ENCODE assay signal across 8 cellular contexts in the genomic region with DNA sequence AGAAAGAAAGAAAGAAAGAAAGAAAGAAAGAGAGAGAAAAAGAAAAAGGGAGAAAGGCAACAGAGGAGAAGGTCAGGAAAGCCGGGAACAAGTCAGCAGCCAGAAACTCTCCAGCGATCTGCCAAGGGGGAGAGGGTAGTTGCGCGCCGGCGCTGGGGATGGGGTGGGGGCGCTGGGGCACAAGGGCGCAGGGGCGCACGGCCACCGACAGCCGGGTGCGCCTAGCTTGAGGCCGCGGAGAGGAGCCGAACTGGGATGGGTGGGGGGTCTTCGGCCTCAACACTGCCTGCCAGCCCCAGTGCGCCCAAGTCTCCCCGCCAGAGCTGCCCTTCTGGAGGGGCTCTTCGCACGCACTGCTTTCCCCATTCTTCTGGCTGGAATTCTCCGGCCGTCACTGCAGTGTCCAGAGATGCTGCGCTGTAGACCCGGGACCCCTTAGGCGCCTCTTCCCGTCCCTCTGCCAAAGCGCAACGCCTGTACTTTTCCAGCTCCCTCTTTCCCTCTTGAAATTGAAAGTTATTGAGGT. TPM values are rescaled to one million over a fixed set of nuclear protein-coding genes. Genes with fewer than 3 reads are reported as not detected.
DNase-seq lines count a peak whose midpoint lies in the region; ATAC-seq, FAIRE-seq and TF ChIP-seq lines count a peak whose summit lies in the region.

No MANE protein-coding gene starts in this region.

- no peaks in the 10 kb centered on the region for H3F3A ChIP-seq in PC-9 (ENCODE audit: insufficient read depth, low read depth)

- no peaks in the 10 kb centered on the region for H3K36me3 ChIP-seq in PC-9 (ENCODE audit: low read depth)

- DNase-seq in ELR (ENCODE audit: low read depth) (peak; percentile 35), PC-9 (peak in 1 of 2 experiments; percentile 5), glomerular visceral epithelial cell (ENCODE audit: extremely low spot score) (peak; percentile 16), retinal pigment epithelial cell (ENCODE audit: low read depth) (no peak), superior temporal gyrus (ENCODE audit: extremely low spot score) (no peak), H54 (ENCODE audit: insufficient read length, low spot score) (no peak)

- H3K4me3 ChIP-seq in PC-9 (no peak overlapping the region), retinal pigment epithelial cell (ENCODE audit: low read length) (peak overlapping the region; percentile 55)

- no peaks in the 10 kb centered on the region for H3K9me2 ChIP-seq in PC-9 (ENCODE audit: insufficient read depth)

- BruUV-seq in PC-9 (replicated peaks; lab: Mats Ljungman, UMichigan) = no TSS peak

- no peak overlapping the region for H2AFZ ChIP-seq in PC-9

- no peaks in the 10 kb centered on the region for H3K4me1 ChIP-seq in PC-9 (replicated peaks; ENCODE audit: insufficient read depth)

- no peaks in the 10 kb centered on the region for H4K20me1 ChIP-seq in PC-9 (ENCODE audit: insufficient read depth)

- CTCF ChIA-PET in PC-9 (lab: Charles Lee) = interaction anchor here (0.7 kb wide), 1 partner anchor 755 kb away, joined by 7 read pairs; no protein-coding TSS in a partner anchor

- no peak for FAIRE-seq in H54 (lab: Jason Lieb, UNC)

- intact Hi-C loops in PC-9 (cut with micrococcal nuclease; ENCODE audit: unreplicated experiment) = loop anchor here (2.0 kb wide), 1 partner anchor 15 kb away; no protein-coding TSS in a partner anchor

- TF ChIP-seq CTCF in PC-9 (conservative IDR thresholded peaks at IDR 0.05) (no peak), retinal pigment epithelial cell (conservative IDR thresholded peaks at IDR 0.05; ENCODE audit: low read depth, low read length) (no peak)

- H3K27ac ChIP-seq in PC-9 = no peak overlapping the region

- POLR2A ChIA-PET in PC-9 (lab: Charles Lee; ENCODE audit: unreplicated experiment) = no interaction called here

- H3K27me3 ChIP-seq in PC-9 (ENCODE audit: insufficient read depth, low read depth) = peaks cover 43% of the 10 kb centered on the region

- no peak for ATAC-seq in HG03354 (IDR thresholded peaks at IDR 0.05; ENCODE audit: poor library complexity, severe bottlenecking, unreplicated experiment)
- no peak for ATAC-seq in GM18498 (IDR thresholded peaks at IDR 0.05; ENCODE audit: unreplicated experiment)

- H3K4me2 ChIP-seq in PC-9 = peak overlapping the region; percentile 55

- no peaks in the 10 kb centered on the region for H3K79me2 ChIP-seq in PC-9 (ENCODE audit: low read depth)

- no peaks in the 10 kb centered on the region for H3K9me3 ChIP-seq in PC-9 (ENCODE audit: insufficient read depth, low read depth)

- no peak for TF ChIP-seq POLR2A in H54 (IDR thresholded peaks at IDR 0.05; ENCODE audit: low read depth, low read length)

RNA-seq across cellular contexts. Expression of a gene that starts 0.4 kb away (rescaled TPM):
- total RNA-seq in PC-9 (2021) = not detected in 2 replicates

Comparison
In these comparisons a context has a peak if more than half of its experiments do, and no peak if none do; other contexts are left out.
1. DNase-seq: peak in ELR (single experiment) and glomerular visceral epithelial cell (single experiment); none in retinal pigment epithelial cell (single experiment), superior temporal gyrus (single experiment) and H54 (single experiment).